In the genomic region with DNA sequence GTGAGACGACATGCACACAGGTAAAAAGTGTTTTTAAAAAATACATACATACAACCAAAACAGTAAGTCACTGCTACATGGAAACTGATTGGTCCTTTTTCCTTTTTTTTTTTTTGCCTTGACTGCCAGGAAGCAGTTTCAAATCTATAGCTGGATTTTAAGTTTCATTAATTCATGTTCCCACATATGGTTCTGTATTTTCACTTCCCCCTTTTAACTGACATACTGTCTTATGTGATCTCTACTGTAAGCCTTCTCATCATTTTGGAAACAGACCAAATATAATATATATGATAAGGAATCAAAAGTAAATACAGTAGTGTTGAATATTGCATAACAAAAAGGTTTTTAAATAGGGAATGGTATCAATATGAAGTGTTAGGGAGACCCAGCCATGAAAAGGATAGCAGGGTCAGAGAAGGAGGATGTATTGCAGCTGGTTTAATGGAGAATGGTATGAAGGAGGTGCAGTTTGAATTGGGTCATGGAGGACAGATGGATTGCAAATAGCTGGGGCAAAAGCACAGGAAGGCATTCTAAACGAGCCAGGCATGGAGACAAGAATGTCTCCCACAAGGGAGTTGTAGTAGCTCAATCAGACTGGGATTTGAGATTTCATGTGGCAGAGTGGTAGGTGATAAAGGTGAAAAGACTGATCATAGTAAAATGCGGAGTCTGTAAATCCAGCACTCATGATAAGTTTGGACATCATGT, we compare ENCODE assay signal across 13 cellular contexts. TPM values are rescaled to one million over a fixed set of nuclear protein-coding genes. Genes with fewer than 3 reads are reported as not detected.
A peak's percentile ranks its signal among the peaks of the same experiment; 100 is the strongest.
DNase-seq lines count a peak whose midpoint lies in the region; ATAC-seq and TF ChIP-seq lines count a peak whose summit lies in the region.
"Had no signal": no experiment of that assay in that cellular context is flagged by ENCODE, and none has a peak within 500 bp of the region (broad histone marks: within the 10 kb centered on the region; RNA-seq: fewer than 3 reads in every experiment).

No MANE protein-coding gene starts in this region.

- CTCF ChIA-PET in PC-3 (lab: Charles Lee) = interaction anchor here (0.6 kb wide), 1 partner anchor 104 kb away, joined by 4 read pairs; no protein-coding TSS in a partner anchor
- CTCF ChIA-PET in CD8-positive, alpha-beta memory T cell (lab: Charles Lee) = no interaction called here

- H3K79me2 ChIP-seq in PC-3 (ENCODE audit: low read length) = peaks cover 94% of the 10 kb centered on the region

- H3K36me3 ChIP-seq in PC-3 (ENCODE audit: low read depth, low read length) (peaks cover 51% of the 10 kb centered on the region), esophagus muscularis mucosa (peaks cover 10 to 49% (median 22%) of the 10 kb centered on the region in 4 donors), spleen (peaks cover 0 to 3% (median 0%) of the 10 kb centered on the region in 6 donors), prostate gland (no peaks in the 10 kb centered on the region)
- H3K36me3 ChIP-seq in CD8-positive, alpha-beta memory T cell (ENCODE audit: insufficient read depth, low read length) = no peaks in the 10 kb centered on the region

- H3K27ac ChIP-seq in PC-3 (ENCODE audit: low read length) (no peak overlapping the region), esophagus muscularis mucosa (replicated peaks in 1 of 4) (peak overlapping the region; percentile 4 to 99 (median 66)), spleen (no peak overlapping the region), prostate gland (no peak overlapping the region)
- no peak overlapping the region for H3K27ac ChIP-seq in CD8-positive, alpha-beta memory T cell (ENCODE audit: low read depth, low read length)

- no peaks in the 10 kb centered on the region for H3K9me2 ChIP-seq in PC-3 (replicated peaks; ENCODE audit: low read length)

- H3K4me2 ChIP-seq in PC-3 (ENCODE audit: low read length) = peak overlapping the region; percentile 69

- TF ChIP-seq POLR2A in esophagus muscularis mucosa (IDR thresholded peaks at IDR 0.05; ENCODE audit: low read depth) = no peak
- no peak for TF ChIP-seq POLR2A in spleen (IDR thresholded peaks at IDR 0.05)
- TF ChIP-seq POLR2A in prostate gland (IDR thresholded peaks at IDR 0.05) = no peak

- H3K4me1 Mint-ChIP-seq in CD8-positive, alpha-beta memory T cell = peaks cover 14 to 16% (median 15%) of the 10 kb centered on the region in 3 donors

- H3K4me1 ChIP-seq in PC-3 (ENCODE audit: insufficient read depth, low read length) (peaks cover 42% of the 10 kb centered on the region), esophagus muscularis mucosa (peaks cover 42 to 88% (median 83%) of the 10 kb centered on the region in 4 donors), spleen (peaks cover 5 to 55% (median 34%) of the 10 kb centered on the region in 6 donors), prostate gland (replicated peaks) (no peaks in the 10 kb centered on the region)
- peaks cover 11% of the 10 kb centered on the region for H3K4me1 ChIP-seq in CD8-positive, alpha-beta memory T cell (ENCODE audit: insufficient read depth, low read length)

- H3K27ac Mint-ChIP-seq in CD8-positive, alpha-beta memory T cell = no peak overlapping the region
- H3K27ac Mint-ChIP-seq: T-helper 2 cell treated with Interferon-gamma antibody and Interleukin-4, amounts not matched to agents 5 μg/mL and 100 μg/mL, for 36 hours had no signal

- intact Hi-C loops in PC-3 (cut with micrococcal nuclease) (no loop called here), esophagus muscularis mucosa (cut with DNase I) (no loop called here), spleen (cut with DNase I; ENCODE audit: low total_unique reads) (no loop called here), prostate gland (cut with DNase I) (no loop called here)

- no peak overlapping the region for H3K4me3 Mint-ChIP-seq in CD8-positive, alpha-beta memory T cell
- H3K4me3 Mint-ChIP-seq: T-helper 2 cell treated with Interferon-gamma antibody and Interleukin-4, amounts not matched to agents 5 μg/mL and 100 μg/mL, for 36 hours had no signal

- no peaks in the 10 kb centered on the region for H3K9me3 Mint-ChIP-seq in CD8-positive, alpha-beta memory T cell
- H3K9me3 Mint-ChIP-seq: T-helper 2 cell treated with Interferon-gamma antibody and Interleukin-4, amounts not matched to agents 5 μg/mL and 100 μg/mL, for 36 hours had no signal

- H4K20me1 ChIP-seq in PC-3 (ENCODE audit: low read length) = peaks cover 20% of the 10 kb centered on the region

- no peak for TF ChIP-seq EP300 in esophagus muscularis mucosa (IDR thresholded peaks at IDR 0.05)

- H2AFZ ChIP-seq in PC-3 (ENCODE audit: low read length) = no peak overlapping the region

- ATAC-seq in PC-3 (no peak), HG02973 (IDR thresholded peaks at IDR 0.05; ENCODE audit: unreplicated experiment) (no peak), HG02852 (IDR thresholded peaks at IDR 0.05; ENCODE audit: unreplicated experiment) (no peak)

- H3K36me3 Mint-ChIP-seq in CD8-positive, alpha-beta memory T cell = no peaks in the 10 kb centered on the region

- DNase-seq in HCEC 1CT = peak; percentile 13
- DNase-seq in PC-3 = no peak
- DNase-seq in esophagus muscularis mucosa (ENCODE audit: extremely low spot score) = no peak
- no peak for DNase-seq in spleen
- DNase-seq in prostate gland (ENCODE audit: low spot score) = no peak
- DNase-seq in CD8-positive, alpha-beta memory T cell = no peak
- DNase-seq: activated naive CD4-positive, alpha-beta T cell; Caco-2; foreskin melanocyte; NCI-H187 had no signal

- no peaks in the 10 kb centered on the region for H3K27me3 ChIP-seq in PC-3 (ENCODE audit: low read length)
- no peaks in the 10 kb centered on the region for H3K27me3 ChIP-seq in esophagus muscularis mucosa
- peaks cover 0 to 24% (median 13%) of the 10 kb centered on the region in 7 donors for H3K27me3 ChIP-seq in spleen (replicated peaks in 1 of 7)
- no peaks in the 10 kb centered on the region for H3K27me3 ChIP-seq in prostate gland (replicated peaks; ENCODE audit: insufficient read depth)
- peaks cover 19% of the 10 kb centered on the region for H3K27me3 ChIP-seq in CD8-positive, alpha-beta memory T cell (ENCODE audit: insufficient read depth, low read length, poor library complexity, severe bottlenecking)

- peaks cover 18 to 48% of the 10 kb centered on the region in 2 donors for H3K27me3 Mint-ChIP-seq in CD8-positive, alpha-beta memory T cell

- POLR2A ChIA-PET in PC-3 (lab: Charles Lee; ENCODE audit: unreplicated experiment) = interaction anchor here (0.7 kb wide), 1 partner anchor 170 kb away, joined by 7 read pairs; no protein-coding TSS in a partner anchor
- POLR2A ChIA-PET in CD8-positive, alpha-beta memory T cell (lab: Charles Lee) = interaction anchor here (0.7 kb wide), 1 partner anchor 12 kb away, joined by 5 read pairs; no protein-coding TSS in a partner anchor

- H3K4me3 ChIP-seq in PC-3 (ENCODE audit: low read length) = peak overlapping the region; percentile 37
- H3K4me3 ChIP-seq in esophagus muscularis mucosa = peak overlapping the region; percentile 65 to 91 (median 81)
- peak overlapping the region in 5 of 8 donors; percentile 2 to 63 (median 21) for H3K4me3 ChIP-seq in spleen
- no peak overlapping the region for H3K4me3 ChIP-seq in prostate gland
- H3K4me3 ChIP-seq in CD8-positive, alpha-beta memory T cell (ENCODE audit: low read length) = no peak overlapping the region

- H3F3A ChIP-seq in PC-3 (ENCODE audit: low read length, unreplicated experiment) = no peaks in the 10 kb centered on the region

- WGBS in esophagus muscularis mucosa = 55% methylated on average over 3 of the region's 3 CpGs
- WGBS in spleen, 5 donors = 54 to 72% (median 60%) methylated on average over 3 of the region's 3 CpGs
- WGBS in prostate gland = 69% methylated on average over 3 of the region's 3 CpGs

- H3K9me3 ChIP-seq in PC-3 (ENCODE audit: low read length) (no peaks in the 10 kb centered on the region), esophagus muscularis mucosa (no peaks in the 10 kb centered on the region), spleen (no peaks in the 10 kb centered on the region), prostate gland (no peaks in the 10 kb centered on the region)
- H3K9me3 ChIP-seq in CD8-positive, alpha-beta memory T cell (ENCODE audit: low read length) = no peaks in the 10 kb centered on the region
- H3K9me3 ChIP-seq: Caco-2 had no signal

- no peak overlapping the region for H3K9ac ChIP-seq in PC-3 (ENCODE audit: low read length)

- BruUV-seq in PC-3 (replicated peaks; lab: Mats Ljungman, UMichigan) = no TSS peak

- TF ChIP-seq CTCF in PC-3 (conservative IDR thresholded peaks at IDR 0.05; ENCODE audit: low read depth, low read length) = no peak
- TF ChIP-seq CTCF in esophagus muscularis mucosa (IDR thresholded peaks at IDR 0.05) = no peak
- no peak for TF ChIP-seq CTCF in spleen (IDR thresholded peaks at IDR 0.05 in 8 of 11, conservative IDR thresholded peaks at IDR 0.05 in 3 of 11)
- no peak for TF ChIP-seq CTCF in prostate gland (IDR thresholded peaks at IDR 0.05)

RNA-seq across cellular contexts. Expression of a gene that starts 5.4 kb away (rescaled TPM):
- total RNA-seq in PC-3 (2014; rRNA removed) = 284 and 296 TPM in 2 replicates
- total RNA-seq in esophagus muscularis mucosa = 100 to 1,000 TPM; 434 to 638 (median 591) TPM
- total RNA-seq in spleen = 100 to 1,000 TPM in 6 of 7 donors, 10 to 100 TPM in 1; 75.4 to 404 (median 241) TPM
- polyA plus RNA-seq in spleen = 100 to 1,000 TPM in 1 of 3 donors, 10 to 100 TPM in 2; 26.8 to 124 (median 28.0) TPM
- 100 to 1,000 TPM in 1 of 2 donors, 10 to 100 TPM in 1; 54.0 to 114 TPM for total RNA-seq in prostate gland
- total RNA-seq in CD8-positive, alpha-beta memory T cell = 1 to 10 TPM; 2.3 to 2.5 TPM
- polyA plus RNA-seq in CD8-positive, alpha-beta memory T cell = not detected

RNA-seq across cellular contexts. Expression of a gene that starts 30.7 kb away (rescaled TPM):
- total RNA-seq in PC-3 (2014; rRNA removed) (76.6 and 84.4 TPM in 2 replicates), esophagus muscularis mucosa (100 to 1,000 TPM; 125 to 148 (median 129) TPM), spleen (100 to 1,000 TPM in 2 of 7 donors, 10 to 100 TPM in 5; 27.8 to 107 (median 76.1) TPM), prostate gland (10 to 100 TPM; 23.2 to 49.6 TPM)
- polyA plus RNA-seq in spleen = 10 to 100 TPM; 15.5 to 51.6 (median 20.4) TPM
- total RNA-seq in CD8-positive, alpha-beta memory T cell = not detected
- polyA plus RNA-seq in CD8-positive, alpha-beta memory T cell = not detected

Comparison
In these comparisons a context has a peak if more than half of its experiments do, and no peak if none do; other contexts are left out.
1. H3K27ac ChIP-seq: peak in esophagus muscularis mucosa (4 of 4); none in PC-3 (single experiment), spleen (0 of 8), prostate gland (0 of 2) and CD8-positive, alpha-beta memory T cell (single experiment).
2. H3K4me3 ChIP-seq: peak in PC-3 (single experiment), esophagus muscularis mucosa (4 of 4) and spleen (5 of 8); none in prostate gland (0 of 2) and CD8-positive, alpha-beta memory T cell (single experiment).
3. RNA of a gene that starts 5.4 kb away (total RNA-seq): 434 to 638 TPM in esophagus muscularis mucosa, 284 to 296 TPM in PC-3, 75.4 to 404 TPM in spleen and 54.0 to 114 TPM in prostate gland; 2.3 to 2.5 TPM in CD8-positive, alpha-beta memory T cell; every median in the first group is over 10 times any median in the second.
4. RNA of a gene that starts 30.7 kb away (total RNA-seq): 125 to 148 TPM in esophagus muscularis mucosa, 76.6 to 84.4 TPM in PC-3, 27.8 to 107 TPM in spleen and 23.2 to 49.6 TPM in prostate gland; not detected in CD8-positive, alpha-beta memory T cell; every median in the first group is over 10 times any median in the second.